1 cellular context compared by ENCODE assay signal in the genomic region with DNA sequence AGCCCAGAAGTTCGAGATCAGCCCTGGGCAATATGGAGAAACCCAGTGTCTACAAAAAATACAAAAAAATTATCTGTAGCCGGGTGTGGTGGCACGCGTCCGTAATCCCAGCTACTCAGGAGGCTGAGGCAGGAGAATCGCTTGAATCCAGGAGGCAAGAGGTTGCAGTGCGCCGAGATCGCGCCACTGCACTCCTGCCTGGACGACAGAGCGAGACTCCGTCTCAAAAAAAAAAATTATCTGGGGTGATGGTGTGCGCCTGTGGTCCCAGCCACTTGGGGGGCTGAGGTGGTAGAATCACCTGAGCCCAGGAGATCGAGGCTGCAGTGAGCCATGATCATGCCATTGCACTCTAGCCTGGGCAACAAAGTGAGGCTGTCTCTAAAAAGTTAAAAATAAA.
TF ChIP-seq lines count a peak whose summit lies in the region.
"Not testable (repeated sequence)": the region's sequence is repeated elsewhere in the genome, so short reads cannot be mapped to it uniquely, and the experiment has no call there.

No MANE protein-coding gene starts in this region.

TF ChIP-seq in K562, 482 proteins besides CTCF, POLR2A, EP300 and RAD21:
- TF ChIP-seq, protein P1, sequence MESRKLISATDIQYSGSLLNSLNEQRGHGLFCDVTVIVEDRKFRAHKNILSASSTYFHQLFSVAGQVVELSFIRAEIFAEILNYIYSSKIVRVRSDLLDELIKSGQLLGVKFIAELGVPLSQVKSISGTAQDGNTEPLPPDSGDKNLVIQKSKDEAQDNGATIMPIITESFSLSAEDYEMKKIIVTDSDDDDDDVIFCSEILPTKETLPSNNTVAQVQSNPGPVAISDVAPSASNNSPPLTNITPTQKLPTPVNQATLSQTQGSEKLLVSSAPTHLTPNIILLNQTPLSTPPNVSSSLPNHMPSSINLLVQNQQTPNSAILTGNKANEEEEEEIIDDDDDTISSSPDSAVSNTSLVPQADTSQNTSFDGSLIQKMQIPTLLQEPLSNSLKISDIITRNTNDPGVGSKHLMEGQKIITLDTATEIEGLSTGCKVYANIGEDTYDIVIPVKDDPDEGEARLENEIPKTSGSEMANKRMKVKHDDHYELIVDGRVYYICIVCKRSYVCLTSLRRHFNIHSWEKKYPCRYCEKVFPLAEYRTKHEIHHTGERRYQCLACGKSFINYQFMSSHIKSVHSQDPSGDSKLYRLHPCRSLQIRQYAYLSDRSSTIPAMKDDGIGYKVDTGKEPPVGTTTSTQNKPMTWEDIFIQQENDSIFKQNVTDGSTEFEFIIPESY (CRISPR knock-in tag; IDR thresholded peaks at IDR 0.05) = peak; percentile 81; the same call in 1 of the 2 replicates
- TF ChIP-seq, protein P2, sequence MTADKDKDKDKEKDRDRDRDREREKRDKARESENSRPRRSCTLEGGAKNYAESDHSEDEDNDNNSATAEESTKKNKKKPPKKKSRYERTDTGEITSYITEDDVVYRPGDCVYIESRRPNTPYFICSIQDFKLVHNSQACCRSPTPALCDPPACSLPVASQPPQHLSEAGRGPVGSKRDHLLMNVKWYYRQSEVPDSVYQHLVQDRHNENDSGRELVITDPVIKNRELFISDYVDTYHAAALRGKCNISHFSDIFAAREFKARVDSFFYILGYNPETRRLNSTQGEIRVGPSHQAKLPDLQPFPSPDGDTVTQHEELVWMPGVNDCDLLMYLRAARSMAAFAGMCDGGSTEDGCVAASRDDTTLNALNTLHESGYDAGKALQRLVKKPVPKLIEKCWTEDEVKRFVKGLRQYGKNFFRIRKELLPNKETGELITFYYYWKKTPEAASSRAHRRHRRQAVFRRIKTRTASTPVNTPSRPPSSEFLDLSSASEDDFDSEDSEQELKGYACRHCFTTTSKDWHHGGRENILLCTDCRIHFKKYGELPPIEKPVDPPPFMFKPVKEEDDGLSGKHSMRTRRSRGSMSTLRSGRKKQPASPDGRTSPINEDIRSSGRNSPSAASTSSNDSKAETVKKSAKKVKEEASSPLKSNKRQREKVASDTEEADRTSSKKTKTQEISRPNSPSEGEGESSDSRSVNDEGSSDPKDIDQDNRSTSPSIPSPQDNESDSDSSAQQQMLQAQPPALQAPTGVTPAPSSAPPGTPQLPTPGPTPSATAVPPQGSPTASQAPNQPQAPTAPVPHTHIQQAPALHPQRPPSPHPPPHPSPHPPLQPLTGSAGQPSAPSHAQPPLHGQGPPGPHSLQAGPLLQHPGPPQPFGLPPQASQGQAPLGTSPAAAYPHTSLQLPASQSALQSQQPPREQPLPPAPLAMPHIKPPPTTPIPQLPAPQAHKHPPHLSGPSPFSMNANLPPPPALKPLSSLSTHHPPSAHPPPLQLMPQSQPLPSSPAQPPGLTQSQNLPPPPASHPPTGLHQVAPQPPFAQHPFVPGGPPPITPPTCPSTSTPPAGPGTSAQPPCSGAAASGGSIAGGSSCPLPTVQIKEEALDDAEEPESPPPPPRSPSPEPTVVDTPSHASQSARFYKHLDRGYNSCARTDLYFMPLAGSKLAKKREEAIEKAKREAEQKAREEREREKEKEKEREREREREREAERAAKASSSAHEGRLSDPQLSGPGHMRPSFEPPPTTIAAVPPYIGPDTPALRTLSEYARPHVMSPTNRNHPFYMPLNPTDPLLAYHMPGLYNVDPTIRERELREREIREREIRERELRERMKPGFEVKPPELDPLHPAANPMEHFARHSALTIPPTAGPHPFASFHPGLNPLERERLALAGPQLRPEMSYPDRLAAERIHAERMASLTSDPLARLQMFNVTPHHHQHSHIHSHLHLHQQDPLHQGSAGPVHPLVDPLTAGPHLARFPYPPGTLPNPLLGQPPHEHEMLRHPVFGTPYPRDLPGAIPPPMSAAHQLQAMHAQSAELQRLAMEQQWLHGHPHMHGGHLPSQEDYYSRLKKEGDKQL (CRISPR knock-in tag; IDR thresholded peaks at IDR 0.05; ENCODE audit: borderline replicate concordance) = 0 out of 2 replicates have a peak, but pooled peaks have one; percentile 70
- TF ChIP-seq BRCA1 (IDR thresholded peaks at IDR 0.05); TOE1 (IDR thresholded peaks at IDR 0.05; ENCODE audit: borderline replicate concordance): not testable (repeated sequence)
- TF ChIP-seq BRCA1 (CRISPR knock-in tag; IDR thresholded peaks at IDR 0.05) (peak; percentile 64; the same call in 1 of the 2 replicates), STAG1 (CRISPR knock-in tag; IDR thresholded peaks at IDR 0.05; ENCODE audit: borderline replicate concordance) (0 out of 2 replicates have a peak, but pooled peaks have one; percentile 1), TOE1 (CRISPR knock-in tag; IDR thresholded peaks at IDR 0.05; ENCODE audit: borderline replicate concordance, low read depth) (0 out of 2 replicates have a peak, but pooled peaks have one; percentile 49), ZBTB1 (CRISPR knock-in tag; IDR thresholded peaks at IDR 0.05; ENCODE audit: borderline replicate concordance, low read depth) (0 out of 2 replicates have a peak, but pooled peaks have one; percentile 75), ZKSCAN8 (CRISPR knock-in tag; IDR thresholded peaks at IDR 0.05) (0 out of 2 replicates have a peak, but pooled peaks have one; percentile 25), TGIF2 (CRISPR knock-in tag; IDR thresholded peaks at IDR 0.05) (peak; percentile 86; the same call in 1 of the 2 replicates)
- TF ChIP-seq, protein P3, sequence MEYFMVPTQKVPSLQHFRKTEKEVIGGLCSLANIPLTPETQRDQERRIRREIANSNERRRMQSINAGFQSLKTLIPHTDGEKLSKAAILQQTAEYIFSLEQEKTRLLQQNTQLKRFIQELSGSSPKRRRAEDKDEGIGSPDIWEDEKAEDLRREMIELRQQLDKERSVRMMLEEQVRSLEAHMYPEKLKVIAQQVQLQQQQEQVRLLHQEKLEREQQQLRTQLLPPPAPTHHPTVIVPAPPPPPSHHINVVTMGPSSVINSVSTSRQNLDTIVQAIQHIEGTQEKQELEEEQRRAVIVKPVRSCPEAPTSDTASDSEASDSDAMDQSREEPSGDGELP (CRISPR knock-in tag; IDR thresholded peaks at IDR 0.05; ENCODE audit: borderline replicate concordance) = peak; percentile 41; the same call in 1 of the 2 replicates
- TF ChIP-seq, protein P4, sequence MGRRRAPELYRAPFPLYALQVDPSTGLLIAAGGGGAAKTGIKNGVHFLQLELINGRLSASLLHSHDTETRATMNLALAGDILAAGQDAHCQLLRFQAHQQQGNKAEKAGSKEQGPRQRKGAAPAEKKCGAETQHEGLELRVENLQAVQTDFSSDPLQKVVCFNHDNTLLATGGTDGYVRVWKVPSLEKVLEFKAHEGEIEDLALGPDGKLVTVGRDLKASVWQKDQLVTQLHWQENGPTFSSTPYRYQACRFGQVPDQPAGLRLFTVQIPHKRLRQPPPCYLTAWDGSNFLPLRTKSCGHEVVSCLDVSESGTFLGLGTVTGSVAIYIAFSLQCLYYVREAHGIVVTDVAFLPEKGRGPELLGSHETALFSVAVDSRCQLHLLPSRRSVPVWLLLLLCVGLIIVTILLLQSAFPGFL (CRISPR knock-in tag; IDR thresholded peaks at IDR 0.05) = 0 out of 2 replicates have a peak, but pooled peaks have one; percentile 51
- TF ChIP-seq, protein P5, sequence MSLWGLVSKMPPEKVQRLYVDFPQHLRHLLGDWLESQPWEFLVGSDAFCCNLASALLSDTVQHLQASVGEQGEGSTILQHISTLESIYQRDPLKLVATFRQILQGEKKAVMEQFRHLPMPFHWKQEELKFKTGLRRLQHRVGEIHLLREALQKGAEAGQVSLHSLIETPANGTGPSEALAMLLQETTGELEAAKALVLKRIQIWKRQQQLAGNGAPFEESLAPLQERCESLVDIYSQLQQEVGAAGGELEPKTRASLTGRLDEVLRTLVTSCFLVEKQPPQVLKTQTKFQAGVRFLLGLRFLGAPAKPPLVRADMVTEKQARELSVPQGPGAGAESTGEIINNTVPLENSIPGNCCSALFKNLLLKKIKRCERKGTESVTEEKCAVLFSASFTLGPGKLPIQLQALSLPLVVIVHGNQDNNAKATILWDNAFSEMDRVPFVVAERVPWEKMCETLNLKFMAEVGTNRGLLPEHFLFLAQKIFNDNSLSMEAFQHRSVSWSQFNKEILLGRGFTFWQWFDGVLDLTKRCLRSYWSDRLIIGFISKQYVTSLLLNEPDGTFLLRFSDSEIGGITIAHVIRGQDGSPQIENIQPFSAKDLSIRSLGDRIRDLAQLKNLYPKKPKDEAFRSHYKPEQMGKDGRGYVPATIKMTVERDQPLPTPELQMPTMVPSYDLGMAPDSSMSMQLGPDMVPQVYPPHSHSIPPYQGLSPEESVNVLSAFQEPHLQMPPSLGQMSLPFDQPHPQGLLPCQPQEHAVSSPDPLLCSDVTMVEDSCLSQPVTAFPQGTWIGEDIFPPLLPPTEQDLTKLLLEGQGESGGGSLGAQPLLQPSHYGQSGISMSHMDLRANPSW (CRISPR knock-in tag; IDR thresholded peaks at IDR 0.05) = peak; percentile 26; the same call in 1 of the 2 replicates
- TF ChIP-seq, protein P6, sequence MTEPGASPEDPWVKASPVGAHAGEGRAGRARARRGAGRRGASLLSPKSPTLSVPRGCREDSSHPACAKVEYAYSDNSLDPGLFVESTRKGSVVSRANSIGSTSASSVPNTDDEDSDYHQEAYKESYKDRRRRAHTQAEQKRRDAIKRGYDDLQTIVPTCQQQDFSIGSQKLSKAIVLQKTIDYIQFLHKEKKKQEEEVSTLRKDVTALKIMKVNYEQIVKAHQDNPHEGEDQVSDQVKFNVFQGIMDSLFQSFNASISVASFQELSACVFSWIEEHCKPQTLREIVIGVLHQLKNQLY (CRISPR knock-in tag; conservative IDR thresholded peaks at IDR 0.05) = 0 out of 4 replicates have a peak, but pooled peaks of 1 of the 2 experiments have one; percentile 34
